ENCODE assay signal across 10 cellular contexts in genomic region chr5:163352531-163352930, GRCh38.
"Had no signal": no experiment of that assay in that cellular context is flagged by ENCODE, and none has a peak within 500 bp of the region (broad histone marks: within the 10 kb centered on the region; RNA-seq: fewer than 3 reads in every experiment).

No MANE protein-coding gene starts in this region.

- DNase-seq: GM23248, GOT3, H7, H9, HCEC 1CT, HFFc6 had no signal

- H3K4me2 ChIP-seq: GM23338 had no signal

- H3K36me3 ChIP-seq: HAP-1 had no signal

- FAIRE-seq: H1, H54 had no signal

- H3K27ac Mint-ChIP-seq: GM23338, H9, HFFc6 had no signal

- H3K4me3 Mint-ChIP-seq: GM23338, H9, HFFc6 had no signal

- H3K4me3 ChIP-seq: GM23248, GM23338, HAP-1 had no signal

- H3K9me3 ChIP-seq: HAP-1 had no signal

- H3K9ac ChIP-seq: GM23248 had no signal

- H3K27ac ChIP-seq: GM23248 had no signal

- H2AFZ ChIP-seq: GM23248, GM23338 had no signal
